ENCODE assay signal across 6 cellular contexts in genomic region chr2:18125279-18125678, GRCh38.
"Had no signal": no experiment of that assay in that cellular context is flagged by ENCODE, and none has a peak within 500 bp of the region (broad histone marks: within the 10 kb centered on the region; RNA-seq: fewer than 3 reads in every experiment).

No MANE protein-coding gene starts in this region.

- H3K4me1 Mint-ChIP-seq: GM23338, H9 had no signal

- H3K4me3 ChIP-seq: GM23338 had no signal

- ATAC-seq: GM23338, HepG2 had no signal

- H3K36me3 Mint-ChIP-seq: IgD-negative memory B cell had no signal

- H2AFZ ChIP-seq: GM23338 had no signal

- H3K27ac Mint-ChIP-seq: GM23338, H9 had no signal

- H3K4me3 Mint-ChIP-seq: GM23338, H9, IgD-negative memory B cell had no signal

- H3K4me2 ChIP-seq: GM23338 had no signal

- H3K9me3 Mint-ChIP-seq: GM23338, H9, IgD-negative memory B cell had no signal

- DNase-seq: H9, HCEC 1CT, KBM-7 had no signal
